Comparison of ENCODE assay signal across 9 cellular contexts in genomic region chr5:118956727-118957126, GRCh38. TPM values are rescaled to one million over a fixed set of nuclear protein-coding genes. Genes with fewer than 3 reads are reported as not detected.
A peak's percentile ranks its signal among the peaks of the same experiment; 100 is the strongest.
DNase-seq lines count a peak whose midpoint lies in the region; ATAC-seq and TF ChIP-seq lines count a peak whose summit lies in the region.
"Had no signal": no experiment of that assay in that cellular context is flagged by ENCODE, and none has a peak within 500 bp of the region (broad histone marks: within the 10 kb centered on the region; RNA-seq: fewer than 3 reads in every experiment).

No MANE protein-coding gene starts in this region.

- in situ Hi-C loops in brain microvascular endothelial cell (cut with HindIII; ENCODE audit: low pct_ligation_motif_present, low sequenced_read_pairs) = no loop called here

- H3K4me1 Mint-ChIP-seq in naive thymus-derived CD4-positive, alpha-beta T cell = peaks cover 0 to 3% (median 0%) of the 10 kb centered on the region in 7 donors

- no peak overlapping the region for H3K4me3 Mint-ChIP-seq in naive thymus-derived CD4-positive, alpha-beta T cell

- intact Hi-C loops in left ventricle myocardium inferior (cut with micrococcal nuclease) (no loop called here), Right ventricle myocardium inferior (cut with DNase I) (no loop called here), upper lobe of right lung (cut with DNase I) (no loop called here)
- intact Hi-C loops in naive thymus-derived CD4-positive, alpha-beta T cell (cut with micrococcal nuclease) = no loop called here

- H3K27ac ChIP-seq in left ventricle myocardium inferior (replicated peaks) (no peak overlapping the region), upper lobe of right lung (no peak overlapping the region), brain microvascular endothelial cell (no peak overlapping the region)
- H3K27ac ChIP-seq in naive thymus-derived CD4-positive, alpha-beta T cell (ENCODE audit: low read depth, low read length) = no peak overlapping the region
- H3K27ac ChIP-seq: HL-60 had no signal

- H3K36me3 ChIP-seq in left ventricle myocardium inferior = no peaks in the 10 kb centered on the region
- no peaks in the 10 kb centered on the region for H3K36me3 ChIP-seq in upper lobe of right lung
- no peaks in the 10 kb centered on the region for H3K36me3 ChIP-seq in brain microvascular endothelial cell (replicated peaks)
- no peaks in the 10 kb centered on the region for H3K36me3 ChIP-seq in naive thymus-derived CD4-positive, alpha-beta T cell (ENCODE audit: control insufficient read depth in 2 of 3, insufficient read depth in 3 of 3, low read length in 3 of 3)

- TF ChIP-seq CTCF in left ventricle myocardium inferior (IDR thresholded peaks at IDR 0.05; ENCODE audit: borderline replicate concordance) (peak; percentile 32), epithelial cell of esophagus (IDR thresholded peaks at IDR 0.05; ENCODE audit: insufficient read depth, low read depth, low read length, missing control alignments) (no peak), upper lobe of right lung (IDR thresholded peaks at IDR 0.05) (peak; percentile 42), brain microvascular endothelial cell (IDR thresholded peaks at IDR 0.05; ENCODE audit: low read depth, low read length, missing control alignments) (no peak)

- ATAC-seq in Right ventricle myocardium inferior (no peak), upper lobe of right lung (no peak), HG02870 (IDR thresholded peaks at IDR 0.05; ENCODE audit: unreplicated experiment) (no peak)
- no peak for ATAC-seq in naive thymus-derived CD4-positive, alpha-beta T cell

- DNase-seq in left ventricle myocardium inferior (no peak), Right ventricle myocardium inferior (ENCODE audit: missing footprints) (no peak), OCI-M1 (lab: John Stamatoyannopoulos, UW) (peak; percentile 25), epithelial cell of esophagus (ENCODE audit: low read depth) (peak; percentile 22), upper lobe of right lung (no peak), brain microvascular endothelial cell (no peak)
- no peak for DNase-seq in naive thymus-derived CD4-positive, alpha-beta T cell

- POLR2A ChIA-PET in naive thymus-derived CD4-positive, alpha-beta T cell (lab: Charles Lee) = interaction anchor here (0.6 kb wide), 1 partner anchor 506 kb away, joined by 3 read pairs; no protein-coding TSS in a partner anchor

- CTCF ChIA-PET in naive thymus-derived CD4-positive, alpha-beta T cell (lab: Charles Lee) = interaction anchor here (0.6 kb wide), 1 partner anchor 60 kb away, joined by 5 read pairs; no protein-coding TSS in a partner anchor

- no peaks in the 10 kb centered on the region for H3K27me3 Mint-ChIP-seq in naive thymus-derived CD4-positive, alpha-beta T cell

- H3K9me3 ChIP-seq in left ventricle myocardium inferior (replicated peaks) (peaks cover 11% of the 10 kb centered on the region), upper lobe of right lung (no peaks in the 10 kb centered on the region)
- H3K9me3 ChIP-seq in naive thymus-derived CD4-positive, alpha-beta T cell (ENCODE audit: control insufficient read depth in 2 of 3, low read length in 3 of 3) = no peaks in the 10 kb centered on the region

- H3K4me1 ChIP-seq in left ventricle myocardium inferior (peaks cover 5% of the 10 kb centered on the region), upper lobe of right lung (no peaks in the 10 kb centered on the region)
- no peaks in the 10 kb centered on the region for H3K4me1 ChIP-seq in naive thymus-derived CD4-positive, alpha-beta T cell (ENCODE audit: control insufficient read depth in 2 of 2, insufficient read depth in 2 of 2, low read length in 2 of 2)

- H3K27me3 ChIP-seq in left ventricle myocardium inferior (ENCODE audit: low read depth) (no peaks in the 10 kb centered on the region), upper lobe of right lung (no peaks in the 10 kb centered on the region), brain microvascular endothelial cell (replicated peaks) (no peaks in the 10 kb centered on the region)
- H3K27me3 ChIP-seq in naive thymus-derived CD4-positive, alpha-beta T cell (ENCODE audit: control insufficient read depth in 2 of 2, insufficient read depth in 2 of 2, low read length in 2 of 2) = no peaks in the 10 kb centered on the region

- H3K36me3 Mint-ChIP-seq in naive thymus-derived CD4-positive, alpha-beta T cell = peaks cover 0 to 46% (median 10%) of the 10 kb centered on the region in 5 donors

- H3K9me3 Mint-ChIP-seq in naive thymus-derived CD4-positive, alpha-beta T cell = peaks cover 0 to 7% (median 0%) of the 10 kb centered on the region in 11 donors

- H3K4me3 ChIP-seq in left ventricle myocardium inferior (no peak overlapping the region), epithelial cell of esophagus (ENCODE audit: low read length) (no peak overlapping the region), upper lobe of right lung (no peak overlapping the region), brain microvascular endothelial cell (ENCODE audit: low read depth, low read length) (no peak overlapping the region)
- H3K4me3 ChIP-seq in naive thymus-derived CD4-positive, alpha-beta T cell (ENCODE audit: low read length) = no peak overlapping the region

- no peak overlapping the region for H3K27ac Mint-ChIP-seq in naive thymus-derived CD4-positive, alpha-beta T cell

RNA-seq across cellular contexts. Expression of gene DTWD2, which starts 31.6 kb away (rescaled TPM):
- total RNA-seq in left ventricle myocardium inferior (14.7 TPM), Right ventricle myocardium inferior (12.1 TPM), upper lobe of right lung (8.5 TPM)
- 1 to 10 TPM; 2.6 to 5.8 (median 3.4) TPM for total RNA-seq in naive thymus-derived CD4-positive, alpha-beta T cell
- polyA plus RNA-seq in naive thymus-derived CD4-positive, alpha-beta T cell = 1 to 10 TPM; 2.5 to 4.3 TPM

Comparison
In these comparisons a context has a peak if more than half of its experiments do, and no peak if none do; other contexts are left out.
1. DNase-seq: peak in OCI-M1 (single experiment) and epithelial cell of esophagus (single experiment); none in left ventricle myocardium inferior (single experiment), Right ventricle myocardium inferior (single experiment), upper lobe of right lung (single experiment), brain microvascular endothelial cell (single experiment) and naive thymus-derived CD4-positive, alpha-beta T cell (0 of 9).
2. CTCF ChIP-seq: peak in left ventricle myocardium inferior (single experiment) and upper lobe of right lung (single experiment); none in epithelial cell of esophagus (single experiment) and brain microvascular endothelial cell (single experiment).